Comparison of ENCODE assay signal across 15 cellular contexts in genomic region chr21:42696516-42697040, GRCh38. TPM values are rescaled to one million over a fixed set of nuclear protein-coding genes. Genes with fewer than 3 reads are reported as not detected.
DNase-seq lines count a peak whose midpoint lies in the region; ATAC-seq and TF ChIP-seq lines count a peak whose summit lies in the region.
"Had no signal": no experiment of that assay in that cellular context is flagged by ENCODE, and none has a peak within 500 bp of the region (broad histone marks: within the 10 kb centered on the region; RNA-seq: fewer than 3 reads in every experiment).

No MANE protein-coding gene starts in this region.

- TF ChIP-seq CTCF in sigmoid colon (IDR thresholded peaks at IDR 0.05) (no peak), foreskin keratinocyte (conservative IDR thresholded peaks at IDR 0.05) (no peak)

- intact Hi-C loops in sigmoid colon (cut with DNase I) = no loop called here

- no peak for TF ChIP-seq EP300 in sigmoid colon (IDR thresholded peaks at IDR 0.05)

- WGBS in sigmoid colon, 2 donors = 93 to 95% methylated on average over 8 of the region's 8 CpGs

- H3K27ac ChIP-seq in sigmoid colon = no peak overlapping the region
- H3K27ac ChIP-seq in foreskin keratinocyte = no peak overlapping the region
- H3K27ac ChIP-seq: C4-2B, GM23248 had no signal

- peak; percentile 83 for DNase-seq in DMS79 (lab: John Stamatoyannopoulos, UW)
- DNase-seq in H7 = peak; percentile 17
- peak; percentile 73 for DNase-seq in mesenteric fat pad (ENCODE audit: low spot score)
- DNase-seq in sigmoid colon = peak; percentile 40
- DNase-seq in foreskin keratinocyte = no peak
- no peak for DNase-seq in SK-N-DZ (ENCODE audit: low spot score)
- DNase-seq: BE2C; CD4-positive, alpha-beta memory T cell; DND-41; GDM1; GM23248; IMR-90 had no signal

- ATAC-seq in foreskin keratinocyte = no peak
- ATAC-seq in GM21390 (IDR thresholded peaks at IDR 0.05; ENCODE audit: unreplicated experiment) = no peak

- H3K4me1 ChIP-seq in sigmoid colon (peaks cover 0 to 15% (median 13%) of the 10 kb centered on the region in 4 donors), foreskin keratinocyte (no peaks in the 10 kb centered on the region)
- H3K4me1 ChIP-seq: BE2C, HAP-1 had no signal

- no peaks in the 10 kb centered on the region for H3K9me3 ChIP-seq in sigmoid colon
- H3K9me3 ChIP-seq: BE2C, HAP-1 had no signal

- H3K36me3 ChIP-seq in H7 (replicated peaks; ENCODE audit: control insufficient read depth, insufficient read depth, low read length) = peaks cover 4% of the 10 kb centered on the region
- peaks cover 0 to 66% (median 7%) of the 10 kb centered on the region in 4 donors for H3K36me3 ChIP-seq in sigmoid colon
- H3K36me3 ChIP-seq: HAP-1 had no signal

- H3K27me3 ChIP-seq in H7 (ENCODE audit: control insufficient read depth, insufficient read depth, low read length) (no peaks in the 10 kb centered on the region), sigmoid colon (no peaks in the 10 kb centered on the region), foreskin keratinocyte (no peaks in the 10 kb centered on the region)
- H3K27me3 ChIP-seq: BE2C had no signal

- no peak for TF ChIP-seq POLR2A in sigmoid colon (IDR thresholded peaks at IDR 0.05)

- H3K4me3 ChIP-seq in H7 (ENCODE audit: insufficient read depth, low read depth, low read length) (no peak overlapping the region), sigmoid colon (no peak overlapping the region)
- H3K4me3 ChIP-seq: GM23248, HAP-1 had no signal

RNA-seq across cellular contexts. Expression of gene PDE9A, which starts 43.2 kb away (rescaled TPM):
- total RNA-seq in H7 (2014; rRNA removed; shearing (Covaris generic)) = 24.2 and 37.9 TPM in 2 replicates
- 7.9 TPM for total RNA-seq in mesenteric fat pad
- 100 to 1,000 TPM in 1 of 4 donors, 10 to 100 TPM in 3; 71.6 to 102 (median 83.2) TPM for total RNA-seq in sigmoid colon
- 100 to 1,000 TPM; 103 to 433 (median 184) TPM for polyA plus RNA-seq in sigmoid colon
- 0.11 and 0.14 TPM in 2 replicates for total RNA-seq in foreskin keratinocyte
- 0.10 and 0.13 TPM in 2 replicates for polyA plus RNA-seq in foreskin keratinocyte
- polyA plus RNA-seq in SK-N-DZ (2014; cell fraction: cytosol; rRNA removed) = 8.4 and 8.6 TPM in 2 replicates
- polyA plus RNA-seq in SK-N-DZ (2014; cell fraction: nucleus; rRNA removed) = 3.4 and 6.5 TPM in 2 replicates
- total RNA-seq: GM23248 had no signal
- polyA plus RNA-seq: GM23248 had no signal

Comparison
In these comparisons a context has a peak if more than half of its experiments do, and no peak if none do; other contexts are left out.
1. DNase-seq: peak in DMS79 (single experiment), H7 (single experiment), mesenteric fat pad (single experiment) and sigmoid colon (single experiment); none in foreskin keratinocyte (0 of 2) and SK-N-DZ (single experiment).